ENCODE assay signal across 8 cellular contexts in genomic region chr16:23298290-23298689, GRCh38. TPM values are rescaled to one million over a fixed set of nuclear protein-coding genes. Genes with fewer than 3 reads are reported as not detected.
"Had no signal": no experiment of that assay in that cellular context is flagged by ENCODE, and none has a peak within 500 bp of the region (broad histone marks: within the 10 kb centered on the region; RNA-seq: fewer than 3 reads in every experiment).

No MANE protein-coding gene starts in this region.

- FAIRE-seq: HTR-8/SVneo had no signal

- H3K4me3 ChIP-seq: GM23338 had no signal

- DNase-seq: H9, HCEC 1CT, IMR-90, KBM-7 had no signal

- ATAC-seq: GM23338 had no signal

- H3K4me2 ChIP-seq: GM23338 had no signal

- H2AFZ ChIP-seq: GM23338 had no signal

RNA-seq across cellular contexts. Expression of gene SCNN1B, which starts 3.8 kb away (rescaled TPM):
- total RNA-seq: H4, HT-29, IMR-90 had no signal
- polyA plus RNA-seq: IMR-90 had no signal
